ENCODE assay signal across 1 cellular context in the genomic region with DNA sequence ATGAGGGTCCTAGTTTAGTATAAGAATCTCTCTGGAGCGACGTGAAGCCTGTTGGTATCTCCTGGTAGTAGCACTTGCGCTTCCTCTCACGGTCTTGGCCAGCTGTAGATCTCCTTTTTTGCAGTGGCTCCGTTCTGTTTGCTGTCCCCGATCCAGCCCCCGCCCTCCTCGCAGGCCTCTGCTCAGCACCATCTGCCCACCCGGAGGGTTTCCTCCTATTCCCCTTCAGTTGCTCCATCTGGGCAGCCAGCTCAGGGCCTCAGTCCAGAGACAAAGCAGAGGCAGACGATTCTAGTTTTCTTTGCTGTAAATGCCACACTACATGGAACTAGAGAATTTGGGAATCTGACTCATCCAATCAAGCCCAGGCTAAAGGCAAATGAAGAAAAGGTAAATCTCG.
TF ChIP-seq lines count a peak whose summit lies in the region.

No MANE protein-coding gene starts in this region.

TF ChIP-seq in SK-N-SH, 30 proteins besides CTCF, POLR2A, EP300 and RAD21 (continued from another document):
- TF ChIP-seq RXRA (IDR thresholded peaks at IDR 0.05; ENCODE audit: borderline replicate concordance, low read depth) (no peak), TAF1 (IDR thresholded peaks at IDR 0.05; ENCODE audit: borderline replicate concordance, low read depth, low read length) (no peak), TCF12 (IDR thresholded peaks at IDR 0.05) (no peak)
